In genomic region chr10:72173267-72173634, GRCh38 we compare ENCODE assay signal across 1 cellular context.
TF ChIP-seq lines count a peak whose summit lies in the region.

No MANE protein-coding gene starts in this region.

TF ChIP-seq in WTC11, 78 proteins besides CTCF, POLR2A, EP300 and RAD21 (continued from another document):
- TF ChIP-seq PREB (CRISPR knock-in tag; IDR thresholded peaks at IDR 0.05; ENCODE audit: borderline replicate concordance) (no peak), ARID4B (CRISPR knock-in tag; IDR thresholded peaks at IDR 0.05; ENCODE audit: borderline replicate concordance) (no peak), TEAD4 (CRISPR knock-in tag; IDR thresholded peaks at IDR 0.05) (no peak), SP1 (CRISPR knock-in tag; conservative IDR thresholded peaks at IDR 0.05) (no peak)
